11 cellular contexts compared by ENCODE assay signal in genomic region chr2:127143851-127144782, GRCh38. TPM values are rescaled to one million over a fixed set of nuclear protein-coding genes. Genes with fewer than 3 reads are reported as not detected.
DNase-seq lines count a peak whose midpoint lies in the region; ATAC-seq and TF ChIP-seq lines count a peak whose summit lies in the region.
"Had no signal": no experiment of that assay in that cellular context is flagged by ENCODE, and none has a peak within 500 bp of the region (broad histone marks: within the 10 kb centered on the region; RNA-seq: fewer than 3 reads in every experiment).

No MANE protein-coding gene starts in this region.

- peak in 2 of 4 experiments; percentile 32 to 52 for TF ChIP-seq CTCF in prostate gland (IDR thresholded peaks at IDR 0.05)

- intact Hi-C loops in Right ventricle myocardium superior (cut with DNase I) (no loop called here), prostate gland (cut with DNase I) (no loop called here)

- 42% methylated on average over 11 of the region's 11 CpGs for WGBS in prostate gland

- H3K27ac ChIP-seq in prostate gland: peak overlapping the region; percentile 67 to 87

- TF ChIP-seq POLR2A in prostate gland (IDR thresholded peaks at IDR 0.05): no peak

- no peak overlapping the region for H3K4me3 ChIP-seq in prostate gland
- H3K4me3 ChIP-seq: coronary artery had no signal

- DNase-seq in EH (ENCODE audit: low read depth): peak; percentile 74
- DNase-seq in amniotic epithelial cell (ENCODE audit: low read depth): peak; percentile 71
- no peak for DNase-seq in Right ventricle myocardium superior
- DNase-seq in prostate gland (ENCODE audit: low spot score): peak; percentile 36
- no peak for DNase-seq in activated naive CD4-positive, alpha-beta T cell (lab: John Stamatoyannopoulos, UW)
- DNase-seq in NCI-H187 treated with DMSO at 0.1 percent for 48 hours (lab: John Stamatoyannopoulos, UW): no peak
- no peak for DNase-seq in central memory CD4-positive, alpha-beta T cell
- DNase-seq in DMS153 (lab: John Stamatoyannopoulos, UW): no peak
- DNase-seq: GF-D8, T-helper 1 cell had no signal

- H3K4me1 ChIP-seq in prostate gland (replicated peaks): peaks cover 15% of the 10 kb centered on the region

- H3K36me3 ChIP-seq in prostate gland: no peaks in the 10 kb centered on the region

- H3K9me3 ChIP-seq in prostate gland: no peaks in the 10 kb centered on the region

- no peaks in the 10 kb centered on the region for H3K27me3 ChIP-seq in prostate gland (replicated peaks; ENCODE audit: insufficient read depth)

- ATAC-seq in Right ventricle myocardium superior (ENCODE audit: poor library complexity): peak; percentile 53

RNA-seq across cellular contexts. Expression of gene BIN1, which starts 37.2 kb away (rescaled TPM):
- 15.7 TPM for total RNA-seq in Right ventricle myocardium superior
- 10 to 100 TPM; 65.6 to 70.1 TPM for total RNA-seq in prostate gland

Comparison
In these comparisons a context has a peak if more than half of its experiments do, and no peak if none do; other contexts are left out.
1. DNase-seq: peak in EH (single experiment), amniotic epithelial cell (single experiment) and prostate gland (single experiment); none in Right ventricle myocardium superior (single experiment), activated naive CD4-positive, alpha-beta T cell (0 of 4), NCI-H187 treated with DMSO at 0.1 percent for 48 hours (single experiment), central memory CD4-positive, alpha-beta T cell (single experiment) and DMS153 (single experiment).